In genomic region chr6:26420607-26421235, GRCh38 we compare ENCODE assay signal across 8 cellular contexts. TPM values are rescaled to one million over a fixed set of nuclear protein-coding genes. Genes with fewer than 3 reads are reported as not detected.
DNase-seq lines count a peak whose midpoint lies in the region; TF ChIP-seq lines count a peak whose summit lies in the region.

No MANE protein-coding gene starts in this region.

- WGBS in mesenchymal stem cell, result 21% methylated on average over 4 of the region's 6 CpGs

- H3K9me3 ChIP-seq in mesenchymal stem cell (ENCODE audit: control insufficient read depth, low read length), result no peaks in the 10 kb centered on the region

- no peak overlapping the region for H2BK120ac ChIP-seq in mesenchymal stem cell (ENCODE audit: low read depth, low read length)

- peak overlapping the region; percentile 65 for H3K4me2 ChIP-seq in mesenchymal stem cell (ENCODE audit: low read length, poor library complexity, severe bottlenecking)

- peaks cover 7 to 22% of the 10 kb centered on the region in 2 experiments for H3K36me3 ChIP-seq in mesenchymal stem cell (ENCODE audit: control insufficient read depth in 1 of 2, insufficient read depth in 2 of 2, low read depth in 1 of 2, low read length in 2 of 2)

- H3K79me1 ChIP-seq in mesenchymal stem cell (replicated peaks; ENCODE audit: low read length, poor library complexity, severe bottlenecking), result peaks cover 18% of the 10 kb centered on the region

- no peaks in the 10 kb centered on the region for H3K9me3 Mint-ChIP-seq in type B pancreatic cell

- no peak overlapping the region for H3K23ac ChIP-seq in mesenchymal stem cell (ENCODE audit: low read length in 2 of 2)

- POLR2A ChIA-PET in HEK293T (lab: Yijun Ruan, JAX), result interaction anchor here (1.5 kb wide), 1 partner anchor 38 kb away, joined by 4 read pairs; the partner anchor contains the start of gene BTN2A2

- H4K91ac ChIP-seq in mesenchymal stem cell (ENCODE audit: low read length), result no peak overlapping the region

- H3K27ac ChIP-seq in mesenchymal stem cell (ENCODE audit: low read length, poor library complexity, severe bottlenecking), result peak overlapping the region; percentile 85

- no peak overlapping the region for H3K14ac ChIP-seq in mesenchymal stem cell (ENCODE audit: low read length in 2 of 2)

- peak; percentile 70 for TF ChIP-seq CTCF in type B pancreatic cell (conservative IDR thresholded peaks at IDR 0.05)

- CTCF ChIA-PET in HEK293T (lab: Yijun Ruan, JAX), result interaction anchor here (0.7 to 1.0 kb wide), 2 partner anchors 34 to 79 kb away, joined by 3 read pairs; no protein-coding TSS in a partner anchor

- H3K27me3 ChIP-seq in mesenchymal stem cell (ENCODE audit: control insufficient read depth in 1 of 2, insufficient read depth in 1 of 2, low read length in 2 of 2), result no peaks in the 10 kb centered on the region

- H3K27ac Mint-ChIP-seq in type B pancreatic cell, result no peak overlapping the region

- no peak overlapping the region for H2BK12ac ChIP-seq in mesenchymal stem cell (ENCODE audit: low read length in 2 of 2)

- peaks cover 13% of the 10 kb centered on the region for H3K4me1 ChIP-seq in mesenchymal stem cell (ENCODE audit: control insufficient read depth, insufficient read depth, low read depth, low read length)

- no peak overlapping the region for H2AK5ac ChIP-seq in mesenchymal stem cell (ENCODE audit: low read length, severe bottlenecking)

- H2AFZ ChIP-seq in mesenchymal stem cell (ENCODE audit: low read depth, low read length), result peak overlapping the region; percentile 75

- no peak overlapping the region for H3K18ac ChIP-seq in mesenchymal stem cell (ENCODE audit: low read depth in 1 of 2, low read length in 2 of 2)

- no peak overlapping the region for H2BK5ac ChIP-seq in mesenchymal stem cell (ENCODE audit: low read depth, low read length, poor library complexity, severe bottlenecking)

- DNase-seq in DMS53 (lab: John Stamatoyannopoulos, UW) (peak; percentile 59), DMS53 treated with DMSO at 0.1 percent for 48 hours (lab: John Stamatoyannopoulos, UW; ENCODE audit: unreplicated experiment) (no peak), HEK293T (ENCODE audit: extremely low spot score) (peak; percentile 35), RPMI7951 (ENCODE audit: low read depth) (peak; percentile 70), mesenchymal stem cell (peak; percentile 78), type B pancreatic cell (ENCODE audit: extremely low spot score, unreplicated experiment) (no peak), GM19238 (ENCODE audit: insufficient read length, low spot score) (no peak)
- DNase-seq in effector CD4-positive, alpha-beta T cell, result peak; percentile 9

- H3K4me1 Mint-ChIP-seq in type B pancreatic cell (ENCODE audit: unreplicated experiment), result peaks cover 27% of the 10 kb centered on the region

- H3K4me3 ChIP-seq in mesenchymal stem cell (ENCODE audit: insufficient read depth in 1 of 2, low read depth in 1 of 2, low read length in 2 of 2), result peak overlapping the region in 1 of 2 experiments; percentile 85

- H4K8ac ChIP-seq in mesenchymal stem cell (ENCODE audit: low read length), result no peak overlapping the region

- H3K36me3 Mint-ChIP-seq in type B pancreatic cell, result peaks cover 10% of the 10 kb centered on the region

- H3K4me3 Mint-ChIP-seq in type B pancreatic cell, result no peak overlapping the region

- no peak overlapping the region for H2BK15ac ChIP-seq in mesenchymal stem cell (ENCODE audit: low read depth, poor library complexity, severe bottlenecking)

- H3K27me3 Mint-ChIP-seq in type B pancreatic cell, result no peaks in the 10 kb centered on the region

- H3K9ac ChIP-seq in mesenchymal stem cell (ENCODE audit: low read length), result peak overlapping the region; percentile 92

- peak overlapping the region in 1 of 2 experiments; percentile 42 for H3K4ac ChIP-seq in mesenchymal stem cell (ENCODE audit: low read depth in 1 of 2, low read length in 2 of 2)

TF ChIP-seq in HEK293T, 16 proteins besides CTCF, POLR2A, EP300 and RAD21:
- TF ChIP-seq FOXM1 (IDR thresholded peaks at IDR 0.05; ENCODE audit: borderline replicate concordance), result no peak
- peak; percentile 65 for TF ChIP-seq L3MBTL2 (conservative IDR thresholded peaks at IDR 0.05)

RNA-seq across cellular contexts. Expression of gene BTN3A1, which starts 18.6 kb away (rescaled TPM):
- 18.9 and 22.3 TPM in 2 replicates for total RNA-seq in RPMI7951 (2014; rRNA removed; shearing (Covaris generic))
- polyA plus RNA-seq in mesenchymal stem cell (2013, experiment 1 of 2), result 17.7 TPM
- 18.2 TPM for polyA plus RNA-seq in mesenchymal stem cell (2013, experiment 2 of 2)
- total RNA-seq in type B pancreatic cell (ENCODE audit: low replicate concordance), result 19.6 and 19.9 TPM in 2 replicates

RNA-seq across cellular contexts. Expression of gene BTN3A3, which starts 19.6 kb away (rescaled TPM):
- 13.3 and 21.7 TPM in 2 replicates for total RNA-seq in RPMI7951 (2014; rRNA removed; shearing (Covaris generic))
- 14.3 TPM for polyA plus RNA-seq in mesenchymal stem cell (2013, experiment 1 of 2)
- 15.1 TPM for polyA plus RNA-seq in mesenchymal stem cell (2013, experiment 2 of 2)
- total RNA-seq in type B pancreatic cell (ENCODE audit: low replicate concordance), result 3.8 and 8.7 TPM in 2 replicates

RNA-seq across cellular contexts. Expression of gene BTN2A1, which starts 37.0 kb away (rescaled TPM):
- 12.3 and 15.0 TPM in 2 replicates for total RNA-seq in RPMI7951 (2014; rRNA removed; shearing (Covaris generic))
- 25.5 TPM for polyA plus RNA-seq in mesenchymal stem cell (2013, experiment 1 of 2)
- polyA plus RNA-seq in mesenchymal stem cell (2013, experiment 2 of 2), result 25.8 TPM
- 18.6 and 23.8 TPM in 2 replicates for total RNA-seq in type B pancreatic cell (ENCODE audit: low replicate concordance)

RNA-seq across cellular contexts. Expression of gene BTN2A2, which starts 37.8 kb away (rescaled TPM):
- total RNA-seq in RPMI7951 (2014; rRNA removed; shearing (Covaris generic)), result 10.6 and 13.5 TPM in 2 replicates
- 14.4 TPM for polyA plus RNA-seq in mesenchymal stem cell (2013, experiment 1 of 2)
- 13.8 TPM for polyA plus RNA-seq in mesenchymal stem cell (2013, experiment 2 of 2)
- total RNA-seq in type B pancreatic cell (ENCODE audit: low replicate concordance), result 8.7 and 21.6 TPM in 2 replicates

RNA-seq across cellular contexts. Expression of gene BTN3A2, which starts 55.7 kb away (rescaled TPM):
- total RNA-seq in RPMI7951 (2014; rRNA removed; shearing (Covaris generic)), result 4.8 and 6.5 TPM in 2 replicates
- 31.1 TPM for polyA plus RNA-seq in mesenchymal stem cell (2013, experiment 1 of 2)
- 32.3 TPM for polyA plus RNA-seq in mesenchymal stem cell (2013, experiment 2 of 2)
- 13.1 and 16.4 TPM in 2 replicates for total RNA-seq in type B pancreatic cell (ENCODE audit: low replicate concordance)

Comparison
In these comparisons a context has a peak if more than half of its experiments do, and no peak if none do; other contexts are left out.
1. DNase-seq: peak in DMS53 (single experiment), HEK293T (single experiment), RPMI7951 (single experiment), effector CD4-positive, alpha-beta T cell (single experiment) and mesenchymal stem cell (single experiment); none in DMS53 treated with DMSO at 0.1 percent for 48 hours (single experiment), type B pancreatic cell (single experiment) and GM19238 (single experiment).